30 cellular contexts compared by ENCODE assay signal in genomic region chr6:76043690-76044089, GRCh38. TPM values are rescaled to one million over a fixed set of nuclear protein-coding genes. Genes with fewer than 3 reads are reported as not detected.
"Had no signal": no experiment of that assay in that cellular context is flagged by ENCODE, and none has a peak within 500 bp of the region (broad histone marks: within the 10 kb centered on the region; RNA-seq: fewer than 3 reads in every experiment).

No MANE protein-coding gene starts in this region.

- H3K9me3 ChIP-seq: ovary, right lobe of liver, stomach, thyroid gland, upper lobe of left lung had no signal

- DNase-seq: activated CD4-positive, alpha-beta T cell treated with anti-CD3 and anti-CD28 coated beads for 36 hours; activated CD4-positive, CD25-positive, alpha-beta regulatory T cell; activated CD8-positive, alpha-beta memory T cell treated with anti-CD3 and anti-CD28 coated beads, Interleukin-2, amount 10 ng/mL, durations not matched to agents 7 days and 5 days; activated CD8-positive, alpha-beta T cell treated with anti-CD3 and anti-CD28 coated beads, Interleukin-2, amount 10 ng/mL, durations not matched to agents 7 days and 5 days; activated T-cell treated with anti-CD3 and anti-CD28 coated beads, Interleukin-2, amount 50 U/mL, for 48 hours; dermis blood vessel endothelial cell; effector CD4-positive, alpha-beta T cell; head of caudate nucleus; hippocampal formation; left colon; naive thymus-derived CD4-positive, alpha-beta T cell; ovary; right lobe of liver; stimulated activated CD4-positive, alpha-beta T cell treated with anti-CD3 and anti-CD28 coated beads, Interleukin-1b, Interleukin-23, amount 100 ng/mL, for 48 hours; stimulated activated CD4-positive, alpha-beta T cell treated with anti-CD3 and anti-CD28 coated beads, Interleukin-4, amount 100 ng/mL, for 4 hours; stimulated activated CD8-positive, alpha-beta memory T cell treated with anti-CD3 and anti-CD28 coated beads, Interleukin-4, amount 100 ng/mL, for 48 hours; stimulated activated naive B cell treated with anti-CD40 and anti-IgM and Interleukin-4, amounts not matched to agents 10 μg/mL and 1 μg/mL and 100 μg/mL, for 72 hours; stomach; thyroid gland; upper lobe of left lung had no signal

- H3K4me3 ChIP-seq: ovary, right lobe of liver, skin epidermis, stomach, thyroid gland, upper lobe of left lung had no signal

- ATAC-seq: activated CD4-positive, alpha-beta T cell treated with anti-CD3 and anti-CD28 coated beads for 36 hours; activated CD8-positive, alpha-beta memory T cell treated with anti-CD3 and anti-CD28 coated beads, Interleukin-2, amount 10 ng/mL, durations not matched to agents 7 days and 5 days; activated CD8-positive, alpha-beta T cell treated with anti-CD3 and anti-CD28 coated beads, Interleukin-2, amount 10 ng/mL, durations not matched to agents 7 days and 5 days; activated naive CD4-positive, alpha-beta T cell treated with anti-CD3 and anti-CD28 coated beads, Interleukin-2, amount 50 U/mL, for 72 hours; left colon; naive thymus-derived CD4-positive, alpha-beta T cell; right lobe of liver; stimulated activated naive B cell treated with anti-CD40 and anti-IgM and Interleukin-4, amounts not matched to agents 10 μg/mL and 1 μg/mL and 100 μg/mL, for 72 hours had no signal

- H3K27me3 ChIP-seq: ovary, right lobe of liver, stomach, thyroid gland, upper lobe of left lung had no signal

- H3K4me1 ChIP-seq: right lobe of liver, stomach, thyroid gland, upper lobe of left lung had no signal

- H3K36me3 ChIP-seq: ovary, right lobe of liver, stomach, thyroid gland, upper lobe of left lung had no signal

- H3K27ac ChIP-seq: ovary, right lobe of liver, skin epidermis, stomach, thyroid gland, upper lobe of left lung had no signal

RNA-seq across cellular contexts. Expression of gene IMPG1, which starts 28.8 kb away (rescaled TPM):
- total RNA-seq: activated CD4-positive, alpha-beta T cell treated with anti-CD3 and anti-CD28 coated beads for 36 hours; activated CD8-positive, alpha-beta memory T cell treated with anti-CD3 and anti-CD28 coated beads, Interleukin-2, amount 10 ng/mL, durations not matched to agents 7 days and 5 days; activated CD8-positive, alpha-beta T cell treated with anti-CD3 and anti-CD28 coated beads, Interleukin-2, amount 10 ng/mL, durations not matched to agents 7 days and 5 days; activated naive CD4-positive, alpha-beta T cell treated with anti-CD3 and anti-CD28 coated beads, Interleukin-2, amount 50 U/mL, for 72 hours; activated T-helper 2 cell treated with anti-CD3 and anti-CD28 coated beads, Interferon-gamma antibody, Interleukin-2, Interleukin-4, amounts not matched to agents 10 μg/mL and 5 μg/mL and 100 μg/mL, durations not matched to agents 14 hours and 24 hours and 36 hours; dermis blood vessel endothelial cell; epithelial cell of proximal tubule; fibroblast of villous mesenchyme; left colon; liver; mesothelial cell of epicardium; naive thymus-derived CD4-positive, alpha-beta T cell; ovary; progenitor cell of endocrine pancreas; right lobe of liver; stomach; thyroid gland; upper lobe of left lung had no signal
- polyA plus RNA-seq: keratinocyte; liver; naive thymus-derived CD4-positive, alpha-beta T cell; neural cell; ovary; stomach had no signal
